19 cellular contexts compared by ENCODE assay signal in genomic region chr5:122713026-122713425, GRCh38.
DNase-seq lines count a peak whose midpoint lies in the region; ATAC-seq and TF ChIP-seq lines count a peak whose summit lies in the region.
"Had no signal": no experiment of that assay in that cellular context is flagged by ENCODE, and none has a peak within 500 bp of the region (broad histone marks: within the 10 kb centered on the region; RNA-seq: fewer than 3 reads in every experiment).

No MANE protein-coding gene starts in this region.

- no peaks in the 10 kb centered on the region for H3K79me2 ChIP-seq in HCT116 (ENCODE audit: insufficient read depth, low read length)

- H3K27ac ChIP-seq in HCT116 (ENCODE audit: low read depth, low read length), result no peak overlapping the region
- H3K27ac ChIP-seq: A549, GM23248 had no signal

- ATAC-seq in HCT116 (no peak), HG02885 (IDR thresholded peaks at IDR 0.05; ENCODE audit: poor library complexity, unreplicated experiment) (no peak)
- ATAC-seq: A549 had no signal

- H3K4me2 ChIP-seq in HCT116 (ENCODE audit: low read length), result no peak overlapping the region
- H3K4me2 ChIP-seq: A549 had no signal

- no peaks in the 10 kb centered on the region for H3K27me3 ChIP-seq in HCT116 (ENCODE audit: insufficient read depth, low read length)

- POLR2A ChIA-PET in HCT116 (lab: Charles Lee), result no interaction called here

- H3K9ac ChIP-seq in HCT116 (ENCODE audit: low read length), result no peak overlapping the region
- H3K9ac ChIP-seq: GM23248 had no signal

- TF ChIP-seq RAD21 in HCT116 (IDR thresholded peaks at IDR 0.05; ENCODE audit: low read depth), result no peak

- DNase-seq in HCT116 (ENCODE audit: low read depth, low spot score) (no peak), dermis microvascular lymphatic vessel endothelial cell (ENCODE audit: low read depth in 2 of 2) (peak; percentile 35 to 74), glomerular endothelial cell (ENCODE audit: extremely low read depth, low read depth, low spot score) (peak; percentile 67), pulmonary artery endothelial cell (ENCODE audit: low read depth, low spot score) (peak; percentile 53), T1000 (lab: John Stamatoyannopoulos, UW) (no peak), ureter (ENCODE audit: low spot score) (no peak)
- DNase-seq: 8988T; C1 segment of cervical spinal cord; Calu3; CD4-positive, alpha-beta memory T cell; COR-L47; DMS53; DMS79 treated with DMSO at 0.1 percent for 48 hours; GF-D8; GM23248; H7; HCEC 1CT had no signal

- no peaks in the 10 kb centered on the region for H3K36me3 ChIP-seq in HCT116 (ENCODE audit: control insufficient read depth in 1 of 2, insufficient read depth in 2 of 2, low read length in 2 of 2)

- BruUV-seq in HCT116 (replicated peaks; lab: Mats Ljungman, UMichigan), result no TSS peak

- no peak overlapping the region for H3K4me3 ChIP-seq in HCT116 (replicated peaks in 1 of 2; ENCODE audit: low read depth in 1 of 2, low read length in 2 of 2)
- H3K4me3 ChIP-seq: A549, GM23248 had no signal

- no peak for TF ChIP-seq CTCF in HCT116 (IDR thresholded peaks at IDR 0.05 in 2 of 3, conservative IDR thresholded peaks at IDR 0.05 in 1 of 3; ENCODE audit: borderline replicate concordance in 1 of 3, insufficient read depth in 1 of 3, low read depth in 2 of 3, low read length in 2 of 3)

- H3K9me3 ChIP-seq in HCT116 (ENCODE audit: control insufficient read depth in 1 of 2, insufficient read depth in 1 of 2, low read depth in 1 of 2, low read length in 2 of 2), result no peaks in the 10 kb centered on the region
- H3K9me3 ChIP-seq: A549 had no signal

- no peaks in the 10 kb centered on the region for H3K4me1 ChIP-seq in HCT116 (ENCODE audit: control insufficient read depth in 1 of 2, insufficient read depth in 2 of 2, low read length in 2 of 2)
- H3K4me1 ChIP-seq: A549 had no signal

- no peaks in the 10 kb centered on the region for H4K20me1 ChIP-seq in HCT116 (ENCODE audit: insufficient read depth)

- H3K9me2 ChIP-seq in HCT116 (ENCODE audit: insufficient read depth), result no peaks in the 10 kb centered on the region

- RAD21 ChIA-PET in HCT116 (lab: Charles Lee; ENCODE audit: low non-redundant PET in 1 of 2, low total read pairs in 2 of 2, uncharacterized antibody in 2 of 2, unreplicated experiment in 2 of 2), result no interaction called here

- CTCF ChIA-PET in HCT116 (lab: Charles Lee), result interaction anchor here (1.5 kb wide), 1 partner anchor 9 kb away, joined by 11 read pairs; no protein-coding TSS in a partner anchor

- H2AFZ ChIP-seq in HCT116 (ENCODE audit: low read depth, low read length, poor library complexity, severe bottlenecking), result peak overlapping the region; percentile 15
- H2AFZ ChIP-seq: GM23248 had no signal

- intact Hi-C loops in HCT116 (cut with micrococcal nuclease), result no loop called here

- TF ChIP-seq POLR2A in HCT116 (IDR thresholded peaks at IDR 0.05; ENCODE audit: borderline replicate concordance, extremely low read depth, insufficient read depth, insufficient read length), result no peak

TF ChIP-seq in HCT116, 20 proteins besides CTCF, POLR2A, EP300 and RAD21:
- no peak for TF ChIP-seq JUND (IDR thresholded peaks at IDR 0.05)
- no peak for TF ChIP-seq ATF3 (IDR thresholded peaks at IDR 0.05)
- no peak for TF ChIP-seq REST (IDR thresholded peaks at IDR 0.05; ENCODE audit: low read depth)
- no peak for TF ChIP-seq POLR2AphosphoS5 (IDR thresholded peaks at IDR 0.05; ENCODE audit: low read depth, low read length)
- TF ChIP-seq YY1 (IDR thresholded peaks at IDR 0.05; ENCODE audit: extremely low read depth, insufficient replicate concordance, low read depth, low read length), result no peak
- TF ChIP-seq EZH2 (IDR thresholded peaks at IDR 0.05), result no peak
- no peak for TF ChIP-seq ZFX (IDR thresholded peaks at IDR 0.05)
- no peak for TF ChIP-seq SRF (IDR thresholded peaks at IDR 0.05; ENCODE audit: low read depth)
- no peak for TF ChIP-seq ELF1 (IDR thresholded peaks at IDR 0.05; ENCODE audit: borderline replicate concordance, low read depth)
- no peak for TF ChIP-seq SP1 (IDR thresholded peaks at IDR 0.05; ENCODE audit: low read depth)
- no peak for TF ChIP-seq MAX (IDR thresholded peaks at IDR 0.05)
- TF ChIP-seq EZH2phosphoT487 (IDR thresholded peaks at IDR 0.05; ENCODE audit: borderline replicate concordance), result no peak
- no peak for TF ChIP-seq CEBPB (IDR thresholded peaks at IDR 0.05; ENCODE audit: low read depth)
- TF ChIP-seq ZNF274 (IDR thresholded peaks at IDR 0.05; ENCODE audit: low read depth, low read length), result no peak
- no peak for TF ChIP-seq TCF7L2 (IDR thresholded peaks at IDR 0.05; ENCODE audit: borderline replicate concordance, extremely low read depth, insufficient read depth, insufficient read length)
- TF ChIP-seq FOSL1 (IDR thresholded peaks at IDR 0.05; ENCODE audit: low read depth), result no peak
- no peak for TF ChIP-seq CBX3 (IDR thresholded peaks at IDR 0.05; ENCODE audit: low read depth)
- no peak for TF ChIP-seq SIN3A (IDR thresholded peaks at IDR 0.05; ENCODE audit: low read depth)

Comparison
In these comparisons a context has a peak if more than half of its experiments do, and no peak if none do; other contexts are left out.
1. DNase-seq: peak in dermis microvascular lymphatic vessel endothelial cell (2 of 2), glomerular endothelial cell (single experiment) and pulmonary artery endothelial cell (single experiment); none in HCT116 (single experiment), T1000 (single experiment) and ureter (single experiment).